In genomic region chr1:99849744-99850457, GRCh38 we compare ENCODE assay signal across 8 cellular contexts. TPM values are rescaled to one million over a fixed set of nuclear protein-coding genes. Genes with fewer than 3 reads are reported as not detected.
DNase-seq lines count a peak whose midpoint lies in the region; ATAC-seq, FAIRE-seq and TF ChIP-seq lines count a peak whose summit lies in the region.

AGL (plus strand) TSS chr1:99850361; CDS start chr1:99851043, 682 bp downstream.

- TF ChIP-seq RAD21 in A549 (conservative IDR thresholded peaks at IDR 0.05 in 1 of 2, IDR thresholded peaks at IDR 0.05 in 1 of 2): no peak

- no peaks in the 10 kb centered on the region for H3K27me3 Mint-ChIP-seq in activated B cell treated with CpG ODN at 0.5 μM for 24 hours

- peaks cover 26% of the 10 kb centered on the region for H3K4me1 Mint-ChIP-seq in activated B cell treated with CpG ODN at 0.5 μM for 24 hours

- no peak for TF ChIP-seq EP300 in A549 (IDR thresholded peaks at IDR 0.05)

- H3K4me3 Mint-ChIP-seq in activated B cell treated with CpG ODN at 0.5 μM for 24 hours: peak within 1 kb of the TSS; percentile 97

- TF ChIP-seq POLR2A in A549 (IDR thresholded peaks at IDR 0.05; ENCODE audit: low read length): peak; percentile 84
- TF ChIP-seq POLR2A in GM18526 (IDR thresholded peaks at IDR 0.05; ENCODE audit: extremely low read depth, insufficient read length): peak; percentile 94

- peak within 1 kb of the TSS; percentile 76 for H3K4me2 ChIP-seq in A549

- CTCF ChIA-PET in A549 (lab: Yijun Ruan, JAX) (interaction anchor here (1.0 kb wide), 1 partner anchor 63 kb away, joined by 3 read pairs; no protein-coding TSS in a partner anchor), activated B cell treated with CpG ODN at 0.5 μM for 24 hours (lab: Charles Lee) (no interaction called here)

- H3K27ac Mint-ChIP-seq in activated B cell treated with CpG ODN at 0.5 μM for 24 hours: peak within 1 kb of the TSS; percentile 89

- TF ChIP-seq CTCF in A549 (IDR thresholded peaks at IDR 0.05): no peak
- no peak for TF ChIP-seq CTCF in activated B cell treated with CpG ODN at 0.5 μM for 24 hours (IDR thresholded peaks at IDR 0.05)

- FAIRE-seq in A549 (lab: Jason Lieb, UNC): no peak

- POLR2A ChIA-PET in A549 (lab: Yijun Ruan, JAX): interaction anchor here (1.3 kb wide), 1 partner anchor 120 kb away, joined by 4 read pairs; the partner anchor contains the start of gene SLC35A3
- POLR2A ChIA-PET in activated B cell treated with CpG ODN at 0.5 μM for 24 hours (lab: Charles Lee): interaction anchor here (0.6 to 2.0 kb wide), 8 partner anchors 12 to 1046 kb away, joined by 3 to 17 read pairs (median 4); partner anchors contain the start of genes SASS6, SLC30A7, SLC35A3 and TRMT13

- peak within 1 kb of the TSS; percentile 78 to 94 for H3K27ac ChIP-seq in A549
- peak within 1 kb of the TSS; percentile 65 for H3K27ac ChIP-seq in caudate nucleus (ENCODE audit: low read depth, low read length)

- no peaks in the 10 kb centered on the region for H3K9me3 Mint-ChIP-seq in activated B cell treated with CpG ODN at 0.5 μM for 24 hours

- 0% methylated on average over 20 of the region's 65 CpGs for WGBS in A549 (ENCODE audit: missing lambda C conversion rate)

- peaks cover 8% of the 10 kb centered on the region; the same call in 1 of the 3 replicates for H3K4me1 ChIP-seq in A549

- H3K9me3 ChIP-seq in A549: no peaks in the 10 kb centered on the region

- DNase-seq in A549 (ENCODE audit: low read depth in 1 of 2, low spot score in 1 of 2) (peak; percentile 60 to 78), NCI-H2196 treated with DMSO at 0.1 percent for 48 hours (lab: John Stamatoyannopoulos, UW; ENCODE audit: unreplicated experiment) (peak; percentile 60), activated B cell treated with CpG ODN at 0.5 μM for 24 hours (peak; percentile 82), caudate nucleus (lab: John Stamatoyannopoulos, UW) (peak in 59 of 61 donors; percentile 18 to 88 (median 73)), iris pigment epithelial cell (ENCODE audit: low read depth) (peak; percentile 62)
- DNase-seq in stimulated activated CD4-positive, alpha-beta T cell treated with anti-CD3 and anti-CD28 coated beads, Interleukin-12 subunit alpha, Interleukin-12 subunit beta, amount 100 ng/mL, for 48 hours (ENCODE audit: low read depth in 2 of 3, low spot score in 1 of 3): peak; percentile 72 to 82 (median 76)

- H3K4me3 ChIP-seq in A549: peak within 1 kb of the TSS; percentile 94

- intact Hi-C loops in activated B cell treated with CpG ODN at 0.5 μM for 24 hours (cut with micrococcal nuclease): loop anchor here (1.0 to 5.0 kb wide), 6 partner anchors 120 to 1047 kb away; partner anchors contain the start of genes CDC14A, RTCA, SASS6 and SLC30A7

- H3K36me3 Mint-ChIP-seq in activated B cell treated with CpG ODN at 0.5 μM for 24 hours (ENCODE audit: low read depth): peaks cover 28% of the 10 kb centered on the region

- peak; percentile 99 for ATAC-seq in A549
- ATAC-seq in HG03064 (IDR thresholded peaks at IDR 0.05; ENCODE audit: low read depth, unreplicated experiment): peak; percentile 98
- peak; percentile 95 for ATAC-seq in activated B cell treated with CpG ODN at 0.5 μM for 24 hours (ENCODE audit: low read depth)

TF ChIP-seq in A549, 52 proteins besides CTCF, POLR2A, EP300 and RAD21 (continues in another document):
- TF ChIP-seq ELK1 (IDR thresholded peaks at IDR 0.05; ENCODE audit: low read depth, low read length) (no peak), FOSL2 (IDR thresholded peaks at IDR 0.05) (no peak), FOSL2 (CRISPR knock-in tag; IDR thresholded peaks at IDR 0.05) (no peak), E2F6 (IDR thresholded peaks at IDR 0.05; ENCODE audit: borderline replicate concordance, low read depth) (peak; percentile 30; the same call in 1 of the 2 replicates), ZNF302 (CRISPR knock-in tag; IDR thresholded peaks at IDR 0.05) (no peak), MYC (IDR thresholded peaks at IDR 0.05; ENCODE audit: borderline replicate concordance, low read length) (no peak), POLR2AphosphoS2 (conservative IDR thresholded peaks at IDR 0.05; ENCODE audit: low read length) (no peak), TP53 (CRISPR knock-in tag; IDR thresholded peaks at IDR 0.05) (no peak), PBX3 (IDR thresholded peaks at IDR 0.05) (no peak), RFX5 (IDR thresholded peaks at IDR 0.05) (no peak), EHMT2 (IDR thresholded peaks at IDR 0.05; ENCODE audit: low read depth) (no peak), NR3C1 (IDR thresholded peaks at IDR 0.05) (no peak), ZC3H11A (IDR thresholded peaks at IDR 0.05) (no peak), CHD2 (IDR thresholded peaks at IDR 0.05; ENCODE audit: low read length, partially characterized antibody) (peak; percentile 89), HOXA7 (CRISPR knock-in tag; IDR thresholded peaks at IDR 0.05) (no peak), CBX2 (IDR thresholded peaks at IDR 0.05; ENCODE audit: borderline replicate concordance, low read depth) (no peak), ZFP36 (IDR thresholded peaks at IDR 0.05; ENCODE audit: borderline replicate concordance, partially characterized antibody) (no peak), FOSB (CRISPR knock-in tag; IDR thresholded peaks at IDR 0.05) (no peak), JUN (IDR thresholded peaks at IDR 0.05) (peak in 1 of 2 experiments; percentile 78; a peak in 3 of 5 replicates), RCOR1 (IDR thresholded peaks at IDR 0.05; ENCODE audit: low read depth, low read length) (no peak), MAFK (IDR thresholded peaks at IDR 0.05; ENCODE audit: partially characterized antibody) (no peak), SREBF2 (IDR thresholded peaks at IDR 0.05) (no peak), RARB (CRISPR knock-in tag; IDR thresholded peaks at IDR 0.05) (no peak), ESRRA (IDR thresholded peaks at IDR 0.05; ENCODE audit: borderline replicate concordance, low read length) (no peak), KDM1A (IDR thresholded peaks at IDR 0.05; ENCODE audit: low read depth) (no peak), GATA3 (IDR thresholded peaks at IDR 0.05; ENCODE audit: borderline replicate concordance) (no peak; the same call in 1 of the 2 replicates), BCL3 (IDR thresholded peaks at IDR 0.05) (peak; percentile 72; the same call in 1 of the 3 replicates), USF2 (IDR thresholded peaks at IDR 0.05) (no peak), CEBPB (IDR thresholded peaks at IDR 0.05) (no peak), HEYL (CRISPR knock-in tag; IDR thresholded peaks at IDR 0.05) (no peak), FOXS1 (CRISPR knock-in tag; IDR thresholded peaks at IDR 0.05) (no peak), CHD4 (IDR thresholded peaks at IDR 0.05; ENCODE audit: borderline replicate concordance) (no peak)

RNA-seq across cellular contexts. Expression of gene AGL, which starts in this region (rescaled TPM):
- polyA plus RNA-seq in A549 (2011; rRNA removed) (7.0 and 7.4 TPM in 2 replicates), A549 (2017; fragmentation: RNase III; extraction: RNeasy Plus Mini Kit Qiagen cat#74134 plus additional on column Dnase treatment) (4.9 to 5.7 TPM (median 5.5 TPM) in 3 replicates)
- 0.86 and 0.91 TPM in 2 replicates for polyA plus RNA-seq in A549 (2012; cell fraction: cytosol; rRNA removed)
- 1.00 and 1.4 TPM in 2 replicates for polyA plus RNA-seq in A549 (2012; cell fraction: nucleus; rRNA removed)
- polyA minus RNA-seq in A549 (2011; rRNA and poly(A)+ RNA removed): 5.0 and 5.6 TPM in 2 replicates
- 19.6 and 21.8 TPM in 2 replicates for total RNA-seq in activated B cell treated with CpG ODN at 0.5 μM for 24 hours

Comparison
In these comparisons a context has a peak if more than half of its experiments do, and no peak if none do; other contexts are left out.
1. Peak in every context shown above with its lines: DNase-seq, ATAC-seq, H3K4me3 ChIP-seq and H3K27ac ChIP-seq.